In genomic region chr11:134397304-134398078, GRCh38 we compare ENCODE assay signal across 20 cellular contexts. TPM values are rescaled to one million over a fixed set of nuclear protein-coding genes. Genes with fewer than 3 reads are reported as not detected.
DNase-seq lines count a peak whose midpoint lies in the region; ATAC-seq lines count a peak whose summit lies in the region.
"Had no signal": no experiment of that assay in that cellular context is flagged by ENCODE, and none has a peak within 500 bp of the region (broad histone marks: within the 10 kb centered on the region; RNA-seq: fewer than 3 reads in every experiment).

No MANE protein-coding gene starts in this region.

- H4K91ac ChIP-seq in neuronal stem cell (ENCODE audit: low read depth, low read length, poor library complexity) = no peak overlapping the region

- H3K27me3 Mint-ChIP-seq in stimulated activated naive CD8-positive, alpha-beta T cell treated with anti-CD3 and anti-CD28 coated beads, Interleukin-15, Interleukin-2, amounts not matched to agents 100 ng/mL and 50 ng/mL, for 24 hours = peaks cover 7% of the 10 kb centered on the region
- peaks cover 32% of the 10 kb centered on the region for H3K27me3 Mint-ChIP-seq in activated T-cell treated with anti-CD3 and anti-CD28 coated beads, Interleukin-2, amount 50 U/mL, for 24 hours

- H3K79me1 ChIP-seq in neuronal stem cell (ENCODE audit: low read depth, low read length) = peaks cover 34% of the 10 kb centered on the region

- peak overlapping the region; percentile 93 for H3K23ac ChIP-seq in neuronal stem cell (ENCODE audit: low read depth, low read length, poor library complexity)

- whole genome bisulfite sequencing in neuronal stem cell (ENCODE audit: extremely low coverage in 2 of 2, insufficient read length in 2 of 2, insufficient replicate concordance in 1 of 2), 2 donors = no CpG with 5 or more reads among the region's 18 CpGs

- peaks cover 9 to 10% of the 10 kb centered on the region in 2 donors for H3K36me3 ChIP-seq in neuronal stem cell (replicated peaks in 1 of 2; ENCODE audit: control insufficient read depth in 2 of 2, insufficient read depth in 2 of 2, low read length in 2 of 2)

- H2BK15ac ChIP-seq in neuronal stem cell (ENCODE audit: low read length) = no peak overlapping the region

- H3K9me3 Mint-ChIP-seq in stimulated activated naive CD8-positive, alpha-beta T cell treated with anti-CD3 and anti-CD28 coated beads, Interleukin-15, Interleukin-2, amounts not matched to agents 100 ng/mL and 50 ng/mL, for 24 hours = no peaks in the 10 kb centered on the region
- H3K9me3 Mint-ChIP-seq in activated T-cell treated with anti-CD3 and anti-CD28 coated beads, Interleukin-2, amount 50 U/mL, for 24 hours = no peaks in the 10 kb centered on the region

- H3K18ac ChIP-seq in neuronal stem cell (ENCODE audit: low read length) = peak overlapping the region; percentile 80

- no peak overlapping the region for H2AFZ ChIP-seq in neuronal stem cell (ENCODE audit: low read length)

- H3K9ac ChIP-seq in neuronal stem cell (ENCODE audit: low read depth, low read length, poor library complexity) = no peak overlapping the region

- peak overlapping the region; percentile 95 for H3K27ac ChIP-seq in cingulate gyrus (ENCODE audit: low read depth, low read length)
- H3K27ac ChIP-seq in neuronal stem cell (replicated peaks; ENCODE audit: low read length) = no peak overlapping the region
- H3K27ac ChIP-seq: RWPE1, SK-N-MC had no signal

- H3K14ac ChIP-seq in neuronal stem cell (ENCODE audit: low read length) = peak overlapping the region; percentile 83

- no peak overlapping the region for H2BK5ac ChIP-seq in neuronal stem cell (ENCODE audit: low read length)

- H3K27ac Mint-ChIP-seq in stimulated activated naive CD8-positive, alpha-beta T cell treated with anti-CD3 and anti-CD28 coated beads, Interleukin-15, Interleukin-2, amounts not matched to agents 100 ng/mL and 50 ng/mL, for 24 hours = peak overlapping the region; percentile 43
- no peak overlapping the region for H3K27ac Mint-ChIP-seq in activated T-cell treated with anti-CD3 and anti-CD28 coated beads, Interleukin-2, amount 50 U/mL, for 24 hours
- H3K27ac Mint-ChIP-seq: IgD-negative memory B cell had no signal

- no peak overlapping the region for H4K8ac ChIP-seq in neuronal stem cell (ENCODE audit: low read depth, low read length)

- no peak overlapping the region for H2BK120ac ChIP-seq in neuronal stem cell (ENCODE audit: low read depth, low read length)

- H3K4me1 ChIP-seq in neuronal stem cell (ENCODE audit: control insufficient read depth in 2 of 2, insufficient read depth in 1 of 2, low read depth in 1 of 2, low read length in 2 of 2) = peaks cover 0 to 8% of the 10 kb centered on the region in 2 donors

- H2AK5ac ChIP-seq in neuronal stem cell (ENCODE audit: low read depth, low read length) = no peak overlapping the region

- no peak overlapping the region for H3K4me2 ChIP-seq in neuronal stem cell (ENCODE audit: insufficient read depth, low read length, poor library complexity, severe bottlenecking)

- no peak for ATAC-seq in stimulated activated naive CD8-positive, alpha-beta T cell treated with anti-CD3 and anti-CD28 coated beads, Interleukin-15, Interleukin-2, amounts not matched to agents 100 U/mL and 50 U/mL, for 24 hours
- ATAC-seq in HG03108 (IDR thresholded peaks at IDR 0.05; ENCODE audit: unreplicated experiment) = no peak
- ATAC-seq: GM12878 had no signal

- no peak overlapping the region for H3K4me3 ChIP-seq in neuronal stem cell (ENCODE audit: low read length in 2 of 2)
- H3K4me3 ChIP-seq: GM12878, SK-N-MC had no signal

- H3K36me3 Mint-ChIP-seq in stimulated activated naive CD8-positive, alpha-beta T cell treated with anti-CD3 and anti-CD28 coated beads, Interleukin-15, Interleukin-2, amounts not matched to agents 100 ng/mL and 50 ng/mL, for 24 hours (ENCODE audit: low read depth) = no peaks in the 10 kb centered on the region
- no peaks in the 10 kb centered on the region for H3K36me3 Mint-ChIP-seq in activated T-cell treated with anti-CD3 and anti-CD28 coated beads, Interleukin-2, amount 50 U/mL, for 24 hours (ENCODE audit: low read depth)
- H3K36me3 Mint-ChIP-seq: IgD-negative memory B cell had no signal

- no peaks in the 10 kb centered on the region for H3K4me1 Mint-ChIP-seq in stimulated activated naive CD8-positive, alpha-beta T cell treated with anti-CD3 and anti-CD28 coated beads, Interleukin-15, Interleukin-2, amounts not matched to agents 100 ng/mL and 50 ng/mL, for 24 hours (ENCODE audit: low read depth)
- H3K4me1 Mint-ChIP-seq in activated T-cell treated with anti-CD3 and anti-CD28 coated beads, Interleukin-2, amount 50 U/mL, for 24 hours (ENCODE audit: low read depth) = no peaks in the 10 kb centered on the region

- no peak overlapping the region for H2BK12ac ChIP-seq in neuronal stem cell (ENCODE audit: low read length)

- H3K4me3 Mint-ChIP-seq in stimulated activated naive CD8-positive, alpha-beta T cell treated with anti-CD3 and anti-CD28 coated beads, Interleukin-15, Interleukin-2, amounts not matched to agents 100 ng/mL and 50 ng/mL, for 24 hours = no peak overlapping the region
- H3K4me3 Mint-ChIP-seq in activated T-cell treated with anti-CD3 and anti-CD28 coated beads, Interleukin-2, amount 50 U/mL, for 24 hours = no peak overlapping the region
- H3K4me3 Mint-ChIP-seq: IgD-negative memory B cell had no signal

- DNase-seq in stimulated activated naive CD8-positive, alpha-beta T cell treated with anti-CD3 and anti-CD28 coated beads, Interleukin-15, Interleukin-2, amounts not matched to agents 100 U/mL and 50 U/mL, for 24 hours = no peak
- DNase-seq in neuronal stem cell (ENCODE audit: low spot score) = no peak
- DNase-seq in activated T-cell treated with anti-CD3 and anti-CD28 coated beads, Interleukin-2, amount 50 U/mL, for 24 hours = no peak
- no peak for DNase-seq in DMS53 (lab: John Stamatoyannopoulos, UW)
- DNase-seq: AML-193, DND-41, HCEC 1CT, NCI-H1105, NCI-H226, NCI-H510A treated with DMSO at 0.1 percent for 48 hours, NCI-H748 treated with DMSO at 0.1 percent for 48 hours, SHP77 treated with DMSO at 0.1 percent for 48 hours had no signal

- peaks cover 3 to 7% of the 10 kb centered on the region in 2 donors for H3K9me3 ChIP-seq in neuronal stem cell (replicated peaks in 1 of 2; ENCODE audit: control insufficient read depth in 2 of 2, insufficient read depth in 1 of 2, low read depth in 1 of 2, low read length in 2 of 2)

- H3K27me3 ChIP-seq in neuronal stem cell (ENCODE audit: control insufficient read depth in 3 of 3, insufficient read depth in 3 of 3, low read depth in 1 of 3, low read length in 3 of 3) = no peaks in the 10 kb centered on the region

- no peak overlapping the region for H3K4ac ChIP-seq in neuronal stem cell (ENCODE audit: low read length)

RNA-seq across cellular contexts. Expression of gene B3GAT1, which starts 14.6 kb away (rescaled TPM):
- polyA plus RNA-seq in neuronal stem cell (2013, experiment 1 of 2) = 27.4 TPM
- polyA plus RNA-seq in neuronal stem cell (2013, experiment 2 of 2) = 27.2 TPM
- polyA plus RNA-seq: AG04450, GM12878, IgD-negative memory B cell had no signal
